ENCODE assay signal across 8 cellular contexts in the genomic region with DNA sequence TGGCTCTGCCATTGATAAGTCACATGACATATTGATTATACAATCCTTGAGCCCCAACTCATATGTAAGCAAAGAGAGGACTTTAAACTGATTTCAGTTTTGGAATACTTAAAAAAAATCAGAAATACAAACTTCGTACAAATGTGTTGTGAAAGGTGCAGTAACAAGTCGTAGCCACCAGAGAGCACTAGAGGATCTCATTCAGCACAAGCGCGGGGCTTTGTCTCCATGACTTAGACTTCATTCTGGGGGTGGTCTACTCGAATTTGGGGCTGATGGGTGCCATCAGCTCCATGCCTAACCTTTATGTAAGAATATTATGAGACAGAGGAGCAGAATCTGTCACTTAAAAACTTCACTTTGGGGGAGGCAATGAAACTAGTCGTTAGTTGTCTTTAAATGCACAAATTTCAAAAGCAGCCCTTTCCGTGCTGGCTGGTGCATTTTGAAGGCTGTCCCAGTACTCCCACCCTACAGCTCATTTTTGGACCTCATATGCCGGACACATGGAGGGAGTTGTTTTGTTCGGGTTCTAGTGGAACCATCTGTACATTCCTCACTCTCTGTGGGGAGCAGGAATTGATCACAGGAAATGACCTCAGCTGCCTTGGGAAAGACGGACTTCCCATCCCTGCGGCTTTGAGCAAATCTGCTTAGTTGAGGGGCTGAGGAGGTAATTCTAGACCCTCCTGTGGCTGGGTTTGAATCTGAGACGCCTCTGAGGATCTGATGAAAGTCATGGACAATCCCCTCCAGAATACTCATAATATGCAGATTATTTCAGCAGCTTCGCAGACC. TPM values are rescaled to one million over a fixed set of nuclear protein-coding genes. Genes with fewer than 3 reads are reported as not detected.
DNase-seq lines count a peak whose midpoint lies in the region; ATAC-seq, FAIRE-seq and TF ChIP-seq lines count a peak whose summit lies in the region.

No MANE protein-coding gene starts in this region.

- FAIRE-seq in D721Med (lab: Jason Lieb, UNC), result no peak

- no peak overlapping the region for H3K27ac ChIP-seq in OCI-LY7 (ENCODE audit: low read depth, low read length, poor library complexity, severe bottlenecking)

- H3K4me1 ChIP-seq in OCI-LY7 (ENCODE audit: insufficient read depth, low read length, poor library complexity, severe bottlenecking), result no peaks in the 10 kb centered on the region

- no peaks in the 10 kb centered on the region for H3K9me3 ChIP-seq in OCI-LY7 (ENCODE audit: low read length)

- no peaks in the 10 kb centered on the region for H3K36me3 Mint-ChIP-seq in activated T-cell treated with anti-CD3 and anti-CD28 coated beads, Interleukin-2, amount 50 U/mL, for 4 hours (ENCODE audit: insufficient read depth)

- peaks cover 11% of the 10 kb centered on the region for H3K4me1 Mint-ChIP-seq in activated T-cell treated with anti-CD3 and anti-CD28 coated beads, Interleukin-2, amount 50 U/mL, for 4 hours (ENCODE audit: low read depth)

- CTCF ChIA-PET in OCI-LY7 (lab: Charles Lee; ENCODE audit: unreplicated experiment), result interaction anchor here (0.6 to 1.5 kb wide), 4 partner anchors 98 to 383 kb away, joined by 3 to 18 read pairs (median 3); a partner anchor contains a TSS

- no TSS peak for BruUV-seq in OCI-LY7 (replicated peaks; lab: Mats Ljungman, UMichigan)

- POLR2A ChIA-PET in OCI-LY7 (lab: Charles Lee), result interaction anchor here (0.5 to 1.2 kb wide), 4 partner anchors 10 to 391 kb away, joined by 3 to 4 read pairs (median 4); no protein-coding TSS in a partner anchor

- no peaks in the 10 kb centered on the region for H3K79me2 ChIP-seq in OCI-LY7 (ENCODE audit: insufficient read depth, low read depth, low read length)

- TF ChIP-seq CTCF in D721Med (IDR thresholded peaks at IDR 0.05; ENCODE audit: insufficient read depth, missing control alignments) (peak; percentile 84), OCI-LY7 (conservative IDR thresholded peaks at IDR 0.05; ENCODE audit: low read length) (peak; percentile 90)

- intact Hi-C loops in OCI-LY7 (cut with micrococcal nuclease; ENCODE audit: unreplicated experiment) (loop anchor here (1.0 kb wide), 3 partner anchors 99 to 395 kb away; no protein-coding TSS in a partner anchor), posterior vena cava (cut with DNase I) (loop anchor here (2.0 to 5.0 kb wide), 4 partner anchors 97 to 360 kb away; no protein-coding TSS in a partner anchor)

- DNase-seq in D721Med (ENCODE audit: insufficient read length, low spot score), result no peak
- DNase-seq in HT-29 (ENCODE audit: low spot score), result peak; percentile 62
- peak; percentile 69 for DNase-seq in OCI-LY7 (ENCODE audit: low spot score)
- DNase-seq in activated T-cell treated with anti-CD3 and anti-CD28 coated beads, Interleukin-2, amount 50 U/mL, for 4 hours, result peak; percentile 26
- DNase-seq in fibroblast of the conjunctiva (ENCODE audit: low read depth), result peak; percentile 69
- peak; percentile 46 for DNase-seq in non-pigmented ciliary epithelial cell (ENCODE audit: low read depth)
- no peak for DNase-seq in posterior vena cava (ENCODE audit: low spot score)

- H3K9me2 ChIP-seq in OCI-LY7 (ENCODE audit: insufficient read depth, low read length), result no peaks in the 10 kb centered on the region

- no peak for ATAC-seq in activated T-cell treated with anti-CD3 and anti-CD28 coated beads, Interleukin-2, amount 50 U/mL, for 4 hours
- ATAC-seq in GM19035 (IDR thresholded peaks at IDR 0.05; ENCODE audit: unreplicated experiment), result no peak

- H3K4me2 ChIP-seq in OCI-LY7 (ENCODE audit: low read length), result no peak overlapping the region

- no peaks in the 10 kb centered on the region for H4K20me1 ChIP-seq in OCI-LY7 (ENCODE audit: insufficient read depth, low read length)

- H3K36me3 ChIP-seq in OCI-LY7 (ENCODE audit: insufficient read depth, low read length), result no peaks in the 10 kb centered on the region

- no peak overlapping the region; the same call in 1 of the 2 replicates for H2AFZ ChIP-seq in OCI-LY7 (ENCODE audit: low read length)

- peak overlapping the region; percentile 2 for H3K4me3 Mint-ChIP-seq in activated T-cell treated with anti-CD3 and anti-CD28 coated beads, Interleukin-2, amount 50 U/mL, for 4 hours

- H3K9me3 Mint-ChIP-seq in activated T-cell treated with anti-CD3 and anti-CD28 coated beads, Interleukin-2, amount 50 U/mL, for 4 hours, result no peaks in the 10 kb centered on the region

- peaks cover 43% of the 10 kb centered on the region for H3K27me3 Mint-ChIP-seq in activated T-cell treated with anti-CD3 and anti-CD28 coated beads, Interleukin-2, amount 50 U/mL, for 4 hours (ENCODE audit: low read depth)

- no peak overlapping the region for H3K4me3 ChIP-seq in OCI-LY7 (ENCODE audit: low read depth, low read length, poor library complexity, severe bottlenecking)

RNA-seq across cellular contexts. Expression of a gene that starts 27.5 kb away (rescaled TPM):
- total RNA-seq in HT-29 (2014; rRNA removed; shearing (Covaris generic)), result not detected in 2 replicates
- not detected in 2 replicates for total RNA-seq in OCI-LY7 (2014; rRNA removed; shearing (Covaris generic))
- total RNA-seq in OCI-LY7 (2022) (not detected in 2 replicates), posterior vena cava (10 to 100 TPM; 13.9 to 21.1 TPM)
- total RNA-seq in activated T-cell treated with anti-CD3 and anti-CD28 coated beads, Interleukin-2, amount 50 U/mL, for 4 hours, result under 1 TPM in 2 of 3 donors, not detected in 1; 0.13 to 0.35 TPM

RNA-seq across cellular contexts. Expression of a gene that starts 49.2 kb away (rescaled TPM):
- total RNA-seq in HT-29 (2014; rRNA removed; shearing (Covaris generic)), result 0.05 and 0.23 TPM in 2 replicates
- 0.10 and 0.13 TPM in 2 replicates for total RNA-seq in OCI-LY7 (2014; rRNA removed; shearing (Covaris generic))
- total RNA-seq in OCI-LY7 (2022), result not detected in 2 replicates
- total RNA-seq in activated T-cell treated with anti-CD3 and anti-CD28 coated beads, Interleukin-2, amount 50 U/mL, for 4 hours, result 1 to 10 TPM; 1.2 to 1.5 (median 1.3) TPM
- 1 to 10 TPM; 2.7 to 3.0 TPM for total RNA-seq in posterior vena cava

Comparison
In these comparisons a context has a peak if more than half of its experiments do, and no peak if none do; other contexts are left out.
1. DNase-seq: peak in HT-29 (single experiment), OCI-LY7 (single experiment), activated T-cell treated with anti-CD3 and anti-CD28 coated beads, Interleukin-2, amount 50 U/mL, for 4 hours (single experiment), fibroblast of the conjunctiva (single experiment) and non-pigmented ciliary epithelial cell (single experiment); none in D721Med (single experiment) and posterior vena cava (single experiment).
2. RNA of a gene that starts 27.5 kb away (total RNA-seq): 13.9 to 21.1 TPM in posterior vena cava; 0.13 to 0.35 TPM in activated T-cell treated with anti-CD3 and anti-CD28 coated beads, Interleukin-2, amount 50 U/mL, for 4 hours, not detected in HT-29 and not detected in OCI-LY7; every median in the first group is over 10 times any median in the second.